8 cellular contexts compared by ENCODE assay signal in genomic region chr3:25661694-25662455, GRCh38. TPM values are rescaled to one million over a fixed set of nuclear protein-coding genes. Genes with fewer than 3 reads are reported as not detected.
DNase-seq lines count a peak whose midpoint lies in the region; ATAC-seq and TF ChIP-seq lines count a peak whose summit lies in the region.

No MANE protein-coding gene starts in this region.

- peaks cover 10% of the 10 kb centered on the region for H3K36me3 Mint-ChIP-seq in activated naive CD4-positive, alpha-beta T cell treated with anti-CD3 and anti-CD28 coated beads for 36 hours (ENCODE audit: low read depth)
- H3K36me3 Mint-ChIP-seq in T-helper 17 cell (ENCODE audit: low read depth) (peaks cover 10% of the 10 kb centered on the region), glutamatergic neuron (ENCODE audit: unreplicated experiment) (no peaks in the 10 kb centered on the region)

- CTCF ChIA-PET in activated naive CD4-positive, alpha-beta T cell treated with anti-CD3 and anti-CD28 coated beads for 36 hours (lab: Charles Lee), result interaction anchor here (0.7 to 2.7 kb wide), 5 partner anchors 8 to 193 kb away, joined by 3 to 14 read pairs (median 3); partner anchors contain the start of gene NGLY1

- no peaks in the 10 kb centered on the region for H3K9me3 Mint-ChIP-seq in activated naive CD4-positive, alpha-beta T cell treated with anti-CD3 and anti-CD28 coated beads for 36 hours
- peaks cover 14% of the 10 kb centered on the region for H3K9me3 Mint-ChIP-seq in glutamatergic neuron (ENCODE audit: unreplicated experiment)

- no peaks in the 10 kb centered on the region for H3K36me3 ChIP-seq in thymus (ENCODE audit: control insufficient read depth, insufficient read depth)

- intact Hi-C loops in activated naive CD4-positive, alpha-beta T cell treated with anti-CD3 and anti-CD28 coated beads for 36 hours (cut with micrococcal nuclease), result loop anchor here (5.0 to 10.0 kb wide), 4 partner anchors 1507 to 1973 kb away; partner anchors contain the start of gene NR1D2

- peaks cover 61% of the 10 kb centered on the region for H3K4me1 Mint-ChIP-seq in activated naive CD4-positive, alpha-beta T cell treated with anti-CD3 and anti-CD28 coated beads for 36 hours (ENCODE audit: low read depth)
- peaks cover 53% of the 10 kb centered on the region for H3K4me1 Mint-ChIP-seq in T-helper 17 cell
- peaks cover 29% of the 10 kb centered on the region for H3K4me1 Mint-ChIP-seq in glutamatergic neuron (ENCODE audit: low read depth, unreplicated experiment)

- no peaks in the 10 kb centered on the region for H3K9me3 ChIP-seq in T-helper 17 cell (ENCODE audit: control insufficient read depth, low read length, poor library complexity, severe bottlenecking)
- no peaks in the 10 kb centered on the region for H3K9me3 ChIP-seq in thymus (ENCODE audit: control insufficient read depth)

- TF ChIP-seq CTCF in glutamatergic neuron (IDR thresholded peaks at IDR 0.05; ENCODE audit: partially characterized antibody, unreplicated experiment), result no peak

- WGBS in thymus, result 19% methylated on average over 4 of the region's 4 CpGs

- no peak overlapping the region for H3K27ac Mint-ChIP-seq in activated naive CD4-positive, alpha-beta T cell treated with anti-CD3 and anti-CD28 coated beads for 36 hours
- H3K27ac Mint-ChIP-seq in T-helper 17 cell (peak overlapping the region; percentile 99), glutamatergic neuron (ENCODE audit: unreplicated experiment) (no peak overlapping the region)

- ATAC-seq in T-helper 17 cell, result no peak

- H3K4me3 Mint-ChIP-seq in activated naive CD4-positive, alpha-beta T cell treated with anti-CD3 and anti-CD28 coated beads for 36 hours, result peak overlapping the region; percentile 13
- H3K4me3 Mint-ChIP-seq in T-helper 17 cell (peak overlapping the region; percentile 78), glutamatergic neuron (ENCODE audit: unreplicated experiment) (peak overlapping the region; percentile 91)

- peaks cover 14% of the 10 kb centered on the region for H3K4me1 ChIP-seq in thymus (ENCODE audit: control insufficient read depth, insufficient read depth, low read length)

- peak overlapping the region; percentile 24 for H3K4me3 ChIP-seq in thymus (ENCODE audit: low read length)

- H3K27me3 Mint-ChIP-seq in activated naive CD4-positive, alpha-beta T cell treated with anti-CD3 and anti-CD28 coated beads for 36 hours (ENCODE audit: low read depth), result no peaks in the 10 kb centered on the region
- H3K27me3 Mint-ChIP-seq in T-helper 17 cell (no peaks in the 10 kb centered on the region), glutamatergic neuron (ENCODE audit: unreplicated experiment) (peaks cover 15% of the 10 kb centered on the region)

- H3K27me3 ChIP-seq in thymus (ENCODE audit: control insufficient read depth, insufficient read depth), result no peaks in the 10 kb centered on the region

- no peak overlapping the region for H3K27ac ChIP-seq in thymus (ENCODE audit: low read depth)
- H3K27ac ChIP-seq in substantia nigra (ENCODE audit: low read depth, low read length, poor library complexity, severe bottlenecking), result no peak overlapping the region

- in situ Hi-C loops in ACHN (cut with HindIII; ENCODE audit: low pct_ligation_motif_present, low pct_unique_long_range_greater_than_20kb, low sequenced_read_pairs), result no loop called here

- DNase-seq in activated naive CD4-positive, alpha-beta T cell treated with anti-CD3 and anti-CD28 coated beads for 36 hours, result no peak
- no peak for DNase-seq in activated naive CD4-positive, alpha-beta T cell (lab: John Stamatoyannopoulos, UW)
- DNase-seq in T-helper 17 cell (no peak), glutamatergic neuron (no peak), substantia nigra (lab: John Stamatoyannopoulos, UW) (no peak), ACHN (no peak)
- DNase-seq in stimulated activated CD4-positive, alpha-beta T cell treated with anti-CD3 and anti-CD28 coated beads, Interleukin-4, amount 100 ng/mL, for 4 hours, result no peak

RNA-seq across cellular contexts. Expression of gene TOP2B, which starts 2.8 kb away (rescaled TPM):
- 100 to 1,000 TPM; 113 to 114 TPM for total RNA-seq in activated naive CD4-positive, alpha-beta T cell treated with anti-CD3 and anti-CD28 coated beads for 36 hours
- 100 to 1,000 TPM in 1 of 2 donors, 10 to 100 TPM in 1; 91.8 to 113 TPM for total RNA-seq in T-helper 17 cell
- 250 TPM for total RNA-seq in glutamatergic neuron (ENCODE audit: unreplicated experiment)
- polyA plus RNA-seq in thymus, result 122 TPM

Comparison
In these comparisons a context has a peak if more than half of its experiments do, and no peak if none do; other contexts are left out.
1. H3K4me3 Mint-ChIP-seq: peak in every context shown above with its lines; median percentile 91 in glutamatergic neuron; 78 in T-helper 17 cell; 13 in activated naive CD4-positive, alpha-beta T cell treated with anti-CD3 and anti-CD28 coated beads for 36 hours.